ENCODE assay signal across 1 cellular context in the genomic region with DNA sequence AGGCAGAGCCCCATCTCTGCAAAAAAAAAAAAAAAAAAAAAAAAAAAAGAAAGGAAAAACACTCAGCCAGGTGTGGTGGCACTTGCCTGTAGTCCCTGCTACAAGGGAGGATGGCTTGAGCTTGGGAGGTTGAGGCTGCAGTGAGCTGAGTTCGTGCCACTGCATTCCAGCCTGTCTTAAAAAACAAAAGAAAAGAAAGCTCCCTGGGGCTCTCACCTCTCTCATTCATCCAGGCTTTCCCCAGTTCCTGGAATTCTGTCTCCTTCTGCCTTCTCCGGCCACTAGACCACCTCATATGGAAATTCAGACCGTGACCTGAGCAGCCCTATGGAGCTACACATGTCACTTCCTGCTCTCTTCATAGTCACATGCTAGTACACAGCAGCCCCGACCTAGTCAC.
TF ChIP-seq lines count a peak whose summit lies in the region.

No MANE protein-coding gene starts in this region.

TF ChIP-seq in WTC11, 78 proteins besides CTCF, POLR2A, EP300 and RAD21:
- TF ChIP-seq, protein P1, sequence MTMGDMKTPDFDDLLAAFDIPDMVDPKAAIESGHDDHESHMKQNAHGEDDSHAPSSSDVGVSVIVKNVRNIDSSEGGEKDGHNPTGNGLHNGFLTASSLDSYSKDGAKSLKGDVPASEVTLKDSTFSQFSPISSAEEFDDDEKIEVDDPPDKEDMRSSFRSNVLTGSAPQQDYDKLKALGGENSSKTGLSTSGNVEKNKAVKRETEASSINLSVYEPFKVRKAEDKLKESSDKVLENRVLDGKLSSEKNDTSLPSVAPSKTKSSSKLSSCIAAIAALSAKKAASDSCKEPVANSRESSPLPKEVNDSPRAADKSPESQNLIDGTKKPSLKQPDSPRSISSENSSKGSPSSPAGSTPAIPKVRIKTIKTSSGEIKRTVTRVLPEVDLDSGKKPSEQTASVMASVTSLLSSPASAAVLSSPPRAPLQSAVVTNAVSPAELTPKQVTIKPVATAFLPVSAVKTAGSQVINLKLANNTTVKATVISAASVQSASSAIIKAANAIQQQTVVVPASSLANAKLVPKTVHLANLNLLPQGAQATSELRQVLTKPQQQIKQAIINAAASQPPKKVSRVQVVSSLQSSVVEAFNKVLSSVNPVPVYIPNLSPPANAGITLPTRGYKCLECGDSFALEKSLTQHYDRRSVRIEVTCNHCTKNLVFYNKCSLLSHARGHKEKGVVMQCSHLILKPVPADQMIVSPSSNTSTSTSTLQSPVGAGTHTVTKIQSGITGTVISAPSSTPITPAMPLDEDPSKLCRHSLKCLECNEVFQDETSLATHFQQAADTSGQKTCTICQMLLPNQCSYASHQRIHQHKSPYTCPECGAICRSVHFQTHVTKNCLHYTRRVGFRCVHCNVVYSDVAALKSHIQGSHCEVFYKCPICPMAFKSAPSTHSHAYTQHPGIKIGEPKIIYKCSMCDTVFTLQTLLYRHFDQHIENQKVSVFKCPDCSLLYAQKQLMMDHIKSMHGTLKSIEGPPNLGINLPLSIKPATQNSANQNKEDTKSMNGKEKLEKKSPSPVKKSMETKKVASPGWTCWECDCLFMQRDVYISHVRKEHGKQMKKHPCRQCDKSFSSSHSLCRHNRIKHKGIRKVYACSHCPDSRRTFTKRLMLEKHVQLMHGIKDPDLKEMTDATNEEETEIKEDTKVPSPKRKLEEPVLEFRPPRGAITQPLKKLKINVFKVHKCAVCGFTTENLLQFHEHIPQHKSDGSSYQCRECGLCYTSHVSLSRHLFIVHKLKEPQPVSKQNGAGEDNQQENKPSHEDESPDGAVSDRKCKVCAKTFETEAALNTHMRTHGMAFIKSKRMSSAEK (CRISPR knock-in tag; IDR thresholded peaks at IDR 0.05; ENCODE audit: borderline replicate concordance), result no peak
- TF ChIP-seq RELA (CRISPR knock-in tag; IDR thresholded peaks at IDR 0.05; ENCODE audit: borderline replicate concordance) (no peak), PRRX2 (CRISPR knock-in tag; IDR thresholded peaks at IDR 0.05) (no peak), GABPB1 (CRISPR knock-in tag; IDR thresholded peaks at IDR 0.05) (no peak), ZNF396 (CRISPR knock-in tag; IDR thresholded peaks at IDR 0.05; ENCODE audit: borderline replicate concordance) (no peak), RORB (CRISPR knock-in tag; IDR thresholded peaks at IDR 0.05) (no peak), MYBL2 (CRISPR knock-in tag; IDR thresholded peaks at IDR 0.05) (no peak)
- TF ChIP-seq, protein P2, sequence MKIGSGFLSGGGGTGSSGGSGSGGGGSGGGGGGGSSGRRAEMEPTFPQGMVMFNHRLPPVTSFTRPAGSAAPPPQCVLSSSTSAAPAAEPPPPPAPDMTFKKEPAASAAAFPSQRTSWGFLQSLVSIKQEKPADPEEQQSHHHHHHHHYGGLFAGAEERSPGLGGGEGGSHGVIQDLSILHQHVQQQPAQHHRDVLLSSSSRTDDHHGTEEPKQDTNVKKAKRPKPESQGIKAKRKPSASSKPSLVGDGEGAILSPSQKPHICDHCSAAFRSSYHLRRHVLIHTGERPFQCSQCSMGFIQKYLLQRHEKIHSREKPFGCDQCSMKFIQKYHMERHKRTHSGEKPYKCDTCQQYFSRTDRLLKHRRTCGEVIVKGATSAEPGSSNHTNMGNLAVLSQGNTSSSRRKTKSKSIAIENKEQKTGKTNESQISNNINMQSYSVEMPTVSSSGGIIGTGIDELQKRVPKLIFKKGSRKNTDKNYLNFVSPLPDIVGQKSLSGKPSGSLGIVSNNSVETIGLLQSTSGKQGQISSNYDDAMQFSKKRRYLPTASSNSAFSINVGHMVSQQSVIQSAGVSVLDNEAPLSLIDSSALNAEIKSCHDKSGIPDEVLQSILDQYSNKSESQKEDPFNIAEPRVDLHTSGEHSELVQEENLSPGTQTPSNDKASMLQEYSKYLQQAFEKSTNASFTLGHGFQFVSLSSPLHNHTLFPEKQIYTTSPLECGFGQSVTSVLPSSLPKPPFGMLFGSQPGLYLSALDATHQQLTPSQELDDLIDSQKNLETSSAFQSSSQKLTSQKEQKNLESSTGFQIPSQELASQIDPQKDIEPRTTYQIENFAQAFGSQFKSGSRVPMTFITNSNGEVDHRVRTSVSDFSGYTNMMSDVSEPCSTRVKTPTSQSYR (CRISPR knock-in tag; IDR thresholded peaks at IDR 0.05), result no peak
- TF ChIP-seq, protein P3, sequence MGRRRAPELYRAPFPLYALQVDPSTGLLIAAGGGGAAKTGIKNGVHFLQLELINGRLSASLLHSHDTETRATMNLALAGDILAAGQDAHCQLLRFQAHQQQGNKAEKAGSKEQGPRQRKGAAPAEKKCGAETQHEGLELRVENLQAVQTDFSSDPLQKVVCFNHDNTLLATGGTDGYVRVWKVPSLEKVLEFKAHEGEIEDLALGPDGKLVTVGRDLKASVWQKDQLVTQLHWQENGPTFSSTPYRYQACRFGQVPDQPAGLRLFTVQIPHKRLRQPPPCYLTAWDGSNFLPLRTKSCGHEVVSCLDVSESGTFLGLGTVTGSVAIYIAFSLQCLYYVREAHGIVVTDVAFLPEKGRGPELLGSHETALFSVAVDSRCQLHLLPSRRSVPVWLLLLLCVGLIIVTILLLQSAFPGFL (CRISPR knock-in tag; IDR thresholded peaks at IDR 0.05; ENCODE audit: borderline replicate concordance), result no peak
- TF ChIP-seq, protein P4, sequence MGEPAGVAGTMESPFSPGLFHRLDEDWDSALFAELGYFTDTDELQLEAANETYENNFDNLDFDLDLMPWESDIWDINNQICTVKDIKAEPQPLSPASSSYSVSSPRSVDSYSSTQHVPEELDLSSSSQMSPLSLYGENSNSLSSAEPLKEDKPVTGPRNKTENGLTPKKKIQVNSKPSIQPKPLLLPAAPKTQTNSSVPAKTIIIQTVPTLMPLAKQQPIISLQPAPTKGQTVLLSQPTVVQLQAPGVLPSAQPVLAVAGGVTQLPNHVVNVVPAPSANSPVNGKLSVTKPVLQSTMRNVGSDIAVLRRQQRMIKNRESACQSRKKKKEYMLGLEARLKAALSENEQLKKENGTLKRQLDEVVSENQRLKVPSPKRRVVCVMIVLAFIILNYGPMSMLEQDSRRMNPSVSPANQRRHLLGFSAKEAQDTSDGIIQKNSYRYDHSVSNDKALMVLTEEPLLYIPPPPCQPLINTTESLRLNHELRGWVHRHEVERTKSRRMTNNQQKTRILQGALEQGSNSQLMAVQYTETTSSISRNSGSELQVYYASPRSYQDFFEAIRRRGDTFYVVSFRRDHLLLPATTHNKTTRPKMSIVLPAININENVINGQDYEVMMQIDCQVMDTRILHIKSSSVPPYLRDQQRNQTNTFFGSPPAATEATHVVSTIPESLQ (CRISPR knock-in tag; IDR thresholded peaks at IDR 0.05), result no peak
- TF ChIP-seq, protein P5, sequence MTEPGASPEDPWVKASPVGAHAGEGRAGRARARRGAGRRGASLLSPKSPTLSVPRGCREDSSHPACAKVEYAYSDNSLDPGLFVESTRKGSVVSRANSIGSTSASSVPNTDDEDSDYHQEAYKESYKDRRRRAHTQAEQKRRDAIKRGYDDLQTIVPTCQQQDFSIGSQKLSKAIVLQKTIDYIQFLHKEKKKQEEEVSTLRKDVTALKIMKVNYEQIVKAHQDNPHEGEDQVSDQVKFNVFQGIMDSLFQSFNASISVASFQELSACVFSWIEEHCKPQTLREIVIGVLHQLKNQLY (CRISPR knock-in tag; IDR thresholded peaks at IDR 0.05), result no peak
- TF ChIP-seq, protein P6, sequence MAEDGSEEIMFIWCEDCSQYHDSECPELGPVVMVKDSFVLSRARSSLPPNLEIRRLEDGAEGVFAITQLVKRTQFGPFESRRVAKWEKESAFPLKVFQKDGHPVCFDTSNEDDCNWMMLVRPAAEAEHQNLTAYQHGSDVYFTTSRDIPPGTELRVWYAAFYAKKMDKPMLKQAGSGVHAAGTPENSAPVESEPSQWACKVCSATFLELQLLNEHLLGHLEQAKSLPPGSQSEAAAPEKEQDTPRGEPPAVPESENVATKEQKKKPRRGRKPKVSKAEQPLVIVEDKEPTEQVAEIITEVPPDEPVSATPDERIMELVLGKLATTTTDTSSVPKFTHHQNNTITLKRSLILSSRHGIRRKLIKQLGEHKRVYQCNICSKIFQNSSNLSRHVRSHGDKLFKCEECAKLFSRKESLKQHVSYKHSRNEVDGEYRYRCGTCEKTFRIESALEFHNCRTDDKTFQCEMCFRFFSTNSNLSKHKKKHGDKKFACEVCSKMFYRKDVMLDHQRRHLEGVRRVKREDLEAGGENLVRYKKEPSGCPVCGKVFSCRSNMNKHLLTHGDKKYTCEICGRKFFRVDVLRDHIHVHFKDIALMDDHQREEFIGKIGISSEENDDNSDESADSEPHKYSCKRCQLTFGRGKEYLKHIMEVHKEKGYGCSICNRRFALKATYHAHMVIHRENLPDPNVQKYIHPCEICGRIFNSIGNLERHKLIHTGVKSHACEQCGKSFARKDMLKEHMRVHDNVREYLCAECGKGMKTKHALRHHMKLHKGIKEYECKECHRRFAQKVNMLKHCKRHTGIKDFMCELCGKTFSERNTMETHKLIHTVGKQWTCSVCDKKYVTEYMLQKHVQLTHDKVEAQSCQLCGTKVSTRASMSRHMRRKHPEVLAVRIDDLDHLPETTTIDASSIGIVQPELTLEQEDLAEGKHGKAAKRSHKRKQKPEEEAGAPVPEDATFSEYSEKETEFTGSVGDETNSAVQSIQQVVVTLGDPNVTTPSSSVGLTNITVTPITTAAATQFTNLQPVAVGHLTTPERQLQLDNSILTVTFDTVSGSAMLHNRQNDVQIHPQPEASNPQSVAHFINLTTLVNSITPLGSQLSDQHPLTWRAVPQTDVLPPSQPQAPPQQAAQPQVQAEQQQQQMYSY (CRISPR knock-in tag; IDR thresholded peaks at IDR 0.05), result no peak
- TF ChIP-seq, protein P7, sequence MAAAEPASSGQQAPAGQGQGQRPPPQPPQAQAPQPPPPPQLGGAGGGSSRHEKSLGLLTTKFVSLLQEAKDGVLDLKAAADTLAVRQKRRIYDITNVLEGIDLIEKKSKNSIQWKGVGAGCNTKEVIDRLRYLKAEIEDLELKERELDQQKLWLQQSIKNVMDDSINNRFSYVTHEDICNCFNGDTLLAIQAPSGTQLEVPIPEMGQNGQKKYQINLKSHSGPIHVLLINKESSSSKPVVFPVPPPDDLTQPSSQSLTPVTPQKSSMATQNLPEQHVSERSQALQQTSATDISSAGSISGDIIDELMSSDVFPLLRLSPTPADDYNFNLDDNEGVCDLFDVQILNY (CRISPR knock-in tag; IDR thresholded peaks at IDR 0.05), result no peak
TF ChIP-seq in WTC11: peak in this region for 0.
